1 cellular context compared by ENCODE assay signal in genomic region chr11:67691149-67691548, GRCh38.
TF ChIP-seq lines count a peak whose summit lies in the region.

No MANE protein-coding gene starts in this region.

TF ChIP-seq in GM23338, 12 proteins besides CTCF, POLR2A, EP300 and RAD21:
- TF ChIP-seq, protein P1, sequence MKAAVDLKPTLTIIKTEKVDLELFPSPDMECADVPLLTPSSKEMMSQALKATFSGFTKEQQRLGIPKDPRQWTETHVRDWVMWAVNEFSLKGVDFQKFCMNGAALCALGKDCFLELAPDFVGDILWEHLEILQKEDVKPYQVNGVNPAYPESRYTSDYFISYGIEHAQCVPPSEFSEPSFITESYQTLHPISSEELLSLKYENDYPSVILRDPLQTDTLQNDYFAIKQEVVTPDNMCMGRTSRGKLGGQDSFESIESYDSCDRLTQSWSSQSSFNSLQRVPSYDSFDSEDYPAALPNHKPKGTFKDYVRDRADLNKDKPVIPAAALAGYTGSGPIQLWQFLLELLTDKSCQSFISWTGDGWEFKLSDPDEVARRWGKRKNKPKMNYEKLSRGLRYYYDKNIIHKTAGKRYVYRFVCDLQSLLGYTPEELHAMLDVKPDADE (IDR thresholded peaks at IDR 0.05): no peak
- TF ChIP-seq POLR2AphosphoS5 (IDR thresholded peaks at IDR 0.05; ENCODE audit: low read depth) (no peak), ZNF331 (CRISPR knock-in tag; IDR thresholded peaks at IDR 0.05; ENCODE audit: low read depth) (no peak), EZH2 (IDR thresholded peaks at IDR 0.05; ENCODE audit: low read depth, unreplicated experiment) (no peak), CREB1 (CRISPR knock-in tag; IDR thresholded peaks at IDR 0.05; ENCODE audit: low read depth) (no peak), ZNF114 (CRISPR knock-in tag; IDR thresholded peaks at IDR 0.05) (no peak), JUNB (IDR thresholded peaks at IDR 0.05; ENCODE audit: unreplicated experiment) (no peak), EZH2phosphoT487 (IDR thresholded peaks at IDR 0.05; ENCODE audit: unreplicated experiment) (no peak)
